In genomic region chr14:89688520-89688919, GRCh38 we compare ENCODE assay signal across 1 cellular context.
TF ChIP-seq lines count a peak whose summit lies in the region.

No MANE protein-coding gene starts in this region.

TF ChIP-seq in GM23338, 12 proteins besides CTCF, POLR2A, EP300 and RAD21 (continued from another document):
- TF ChIP-seq ZNF462 (CRISPR knock-in tag; IDR thresholded peaks at IDR 0.05) (no peak), STAT1 (IDR thresholded peaks at IDR 0.05; ENCODE audit: unreplicated experiment) (no peak)
